In genomic region chr2:19863303-19864041, GRCh38 we compare ENCODE assay signal across 9 cellular contexts. TPM values are rescaled to one million over a fixed set of nuclear protein-coding genes. Genes with fewer than 3 reads are reported as not detected.
A peak's percentile ranks its signal among the peaks of the same experiment; 100 is the strongest.
DNase-seq lines count a peak whose midpoint lies in the region; ATAC-seq and TF ChIP-seq lines count a peak whose summit lies in the region.
"Had no signal": no experiment of that assay in that cellular context is flagged by ENCODE, and none has a peak within 500 bp of the region (broad histone marks: within the 10 kb centered on the region; RNA-seq: fewer than 3 reads in every experiment).

No MANE protein-coding gene starts in this region.

- H3K27me3 ChIP-seq in neutrophil: peaks cover 55% of the 10 kb centered on the region
- H3K27me3 ChIP-seq in suprapubic skin: no peaks in the 10 kb centered on the region

- H3K9me3 Mint-ChIP-seq in CD14-positive monocyte: peaks cover 0 to 2% (median 0%) of the 10 kb centered on the region in 7 donors
- H3K9me3 Mint-ChIP-seq: T-helper 1 cell treated with Interleukin-12 subunit alpha and Interleukin-12 subunit beta and Interleukin-4 antibody, amounts not matched to agents 30 μg/mL and 1 μg/mL, for 36 hours had no signal

- no peak overlapping the region for H3K27ac Mint-ChIP-seq in CD14-positive monocyte
- H3K27ac Mint-ChIP-seq: T-helper 1 cell treated with Interleukin-12 subunit alpha and Interleukin-12 subunit beta and Interleukin-4 antibody, amounts not matched to agents 30 μg/mL and 1 μg/mL, for 36 hours had no signal

- no peaks in the 10 kb centered on the region for H3K36me3 Mint-ChIP-seq in CD14-positive monocyte

- H3K4me1 Mint-ChIP-seq in CD14-positive monocyte: peaks cover 9% of the 10 kb centered on the region

- peaks cover 11 to 19% (median 14%) of the 10 kb centered on the region in 3 donors for H3K27me3 Mint-ChIP-seq in CD14-positive monocyte (ENCODE audit: low read depth in 3 of 3)

- WGBS in suprapubic skin: 60% methylated on average over 6 of the region's 33 CpGs

- no peak overlapping the region for H3K27ac ChIP-seq in neutrophil
- H3K27ac ChIP-seq in suprapubic skin: no peak overlapping the region

- H3K9me3 ChIP-seq in neutrophil (no peaks in the 10 kb centered on the region), suprapubic skin (no peaks in the 10 kb centered on the region)

- H3K36me3 ChIP-seq in neutrophil (no peaks in the 10 kb centered on the region), suprapubic skin (no peaks in the 10 kb centered on the region)

- TF ChIP-seq EP300 in suprapubic skin (IDR thresholded peaks at IDR 0.05): no peak

- TF ChIP-seq CTCF in CD14-positive monocyte (IDR thresholded peaks at IDR 0.05) (peak; percentile 98), neutrophil (IDR thresholded peaks at IDR 0.05) (peak; percentile 89), suprapubic skin (IDR thresholded peaks at IDR 0.05) (peak; percentile 77 to 92)

- intact Hi-C loops in CD14-positive monocyte (cut with micrococcal nuclease): loop anchor here (2.0 to 5.0 kb wide), 3 partner anchors 1111 to 1476 kb away; no protein-coding TSS in a partner anchor

- H3K4me1 ChIP-seq in neutrophil (ENCODE audit: control insufficient read depth in 1 of 2, insufficient read depth in 1 of 2, low read depth in 1 of 2, low read length in 1 of 2) (peaks cover 9 to 11% of the 10 kb centered on the region in 2 experiments), suprapubic skin (peaks cover 14% of the 10 kb centered on the region)

- H3K4me3 Mint-ChIP-seq in CD14-positive monocyte: no peak overlapping the region
- H3K4me3 Mint-ChIP-seq: T-helper 1 cell treated with Interleukin-12 subunit alpha and Interleukin-12 subunit beta and Interleukin-4 antibody, amounts not matched to agents 30 μg/mL and 1 μg/mL, for 36 hours had no signal

- TF ChIP-seq POLR2A in suprapubic skin (IDR thresholded peaks at IDR 0.05): no peak

- H3K4me3 ChIP-seq in neutrophil (ENCODE audit: low read depth in 1 of 2, low read length in 1 of 2) (no peak overlapping the region), suprapubic skin (no peak overlapping the region)

- peak; percentile 84 for ATAC-seq in HG03280 (IDR thresholded peaks at IDR 0.05; ENCODE audit: unreplicated experiment)

- DNase-seq in CD14-positive monocyte (ENCODE audit: low spot score) (peak; percentile 68), GM19238 (ENCODE audit: insufficient read length, low spot score) (peak; percentile 74), RKO (ENCODE audit: low spot score) (peak; percentile 34), foreskin melanocyte (peak; percentile 29), suprapubic skin (ENCODE audit: low spot score in 2 of 2) (peak; percentile 83 to 89)
- peak; percentile 90 for DNase-seq in activated effector memory CD4-positive, alpha-beta T cell treated with anti-CD3 and anti-CD28 coated beads, Interleukin-2, amount 50 U/mL, for 16 hours

RNA-seq across cellular contexts. Expression of gene TTC32, which starts 38.3 kb away (rescaled TPM):
- polyA plus RNA-seq in CD14-positive monocyte: 10 to 100 TPM; 17.6 to 20.1 TPM
- 10 to 100 TPM; 10.8 to 42.6 (median 17.7) TPM for total RNA-seq in suprapubic skin

Comparison
In these comparisons a context has a peak if more than half of its experiments do, and no peak if none do; other contexts are left out.
1. DNase-seq: peak in every context shown above with its lines; median percentile 90 in activated effector memory CD4-positive, alpha-beta T cell treated with anti-CD3 and anti-CD28 coated beads, Interleukin-2, amount 50 U/mL, for 16 hours; 86 in suprapubic skin; 74 in GM19238; 68 in CD14-positive monocyte; 34 in RKO; 29 in foreskin melanocyte.